12 cellular contexts compared by ENCODE assay signal in the genomic region with DNA sequence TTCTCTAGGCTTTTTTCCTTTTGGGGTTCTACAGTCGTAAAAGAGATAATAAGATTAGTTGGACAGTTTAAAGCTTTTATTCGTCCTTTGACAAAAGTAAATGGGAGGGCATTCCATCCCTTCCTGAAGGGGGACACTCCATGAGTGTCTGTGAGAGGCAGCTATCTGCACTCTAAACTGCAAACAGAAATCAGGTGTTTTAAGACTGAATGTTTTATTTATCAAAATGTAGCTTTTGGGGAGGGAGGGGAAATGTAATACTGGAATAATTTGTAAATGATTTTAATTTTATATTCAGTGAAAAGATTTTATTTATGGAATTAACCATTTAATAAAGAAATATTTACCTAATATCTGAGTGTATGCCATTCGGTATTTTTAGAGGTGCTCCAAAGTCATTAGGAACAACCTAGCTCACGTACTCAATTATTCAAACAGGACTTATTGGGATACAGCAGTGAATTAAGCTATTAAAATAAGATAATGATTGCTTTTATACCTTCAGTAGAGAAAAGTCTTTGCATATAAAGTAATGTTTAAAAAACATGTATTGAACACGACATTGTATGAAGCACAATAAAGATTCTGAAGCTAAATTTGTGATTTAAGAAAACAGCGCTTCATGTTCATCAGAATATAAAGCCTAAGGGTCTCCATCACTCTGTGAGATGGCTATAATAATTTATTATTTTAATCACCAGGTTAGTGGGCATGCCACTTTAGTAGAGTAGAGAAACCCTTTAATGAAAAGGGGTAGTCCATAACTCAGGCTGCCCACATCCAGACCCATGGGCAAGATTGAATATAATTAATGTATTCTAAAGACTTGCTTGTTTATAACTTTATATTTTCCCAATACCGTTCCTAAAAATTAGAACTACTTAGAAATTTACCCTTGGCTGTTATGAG. TPM values are rescaled to one million over a fixed set of nuclear protein-coding genes. Genes with fewer than 3 reads are reported as not detected.
A peak's percentile ranks its signal among the peaks of the same experiment; 100 is the strongest.
DNase-seq lines count a peak whose midpoint lies in the region; ATAC-seq and TF ChIP-seq lines count a peak whose summit lies in the region.
"Had no signal": no experiment of that assay in that cellular context is flagged by ENCODE, and none has a peak within 500 bp of the region (broad histone marks: within the 10 kb centered on the region; RNA-seq: fewer than 3 reads in every experiment).

No MANE protein-coding gene starts in this region.

- peak overlapping the region; percentile 42 to 99 for H3K9ac ChIP-seq in stomach smooth muscle (ENCODE audit: low read length in 2 of 2)

- no peaks in the 10 kb centered on the region for H3K27me3 ChIP-seq in stomach smooth muscle (ENCODE audit: control insufficient read depth in 1 of 2, insufficient read depth in 2 of 2, low read length in 2 of 2)

- peak overlapping the region; percentile 94 for H3K4me3 Mint-ChIP-seq in MCF 10A (ENCODE audit: unreplicated experiment)
- H3K4me3 Mint-ChIP-seq: activated naive CD8-positive, alpha-beta T cell had no signal

- H3K4me3 ChIP-seq in HFF-Myc (replicated peaks; ENCODE audit: low read depth, low read length) (peak overlapping the region; percentile 95), stomach smooth muscle (ENCODE audit: low read length in 2 of 2) (peak overlapping the region; percentile 93 to 98)

- peaks cover 64% of the 10 kb centered on the region for H3K36me3 Mint-ChIP-seq in MCF 10A (ENCODE audit: insufficient read depth, unreplicated experiment)

- POLR2A ChIA-PET in MCF 10A (lab: Yijun Ruan, JAX): interaction anchor here (0.7 to 3.2 kb wide), 12 partner anchors 8 to 308 kb away, joined by 3 to 30 read pairs (median 4); a partner anchor contains a TSS

- intact Hi-C loops in MCF 10A (cut with micrococcal nuclease): loop anchor here (1.0 to 5.0 kb wide), 4 partner anchors 24 to 185 kb away; no protein-coding TSS in a partner anchor

- peak overlapping the region; percentile 100 for H3K27ac ChIP-seq in stomach smooth muscle (ENCODE audit: low read length)

- peak overlapping the region; percentile 97 for H3K27ac Mint-ChIP-seq in MCF 10A (ENCODE audit: low read depth, unreplicated experiment)
- H3K27ac Mint-ChIP-seq: activated naive CD8-positive, alpha-beta T cell; naive B cell had no signal

- H3K36me3 ChIP-seq in stomach smooth muscle (ENCODE audit: control insufficient read depth in 2 of 2, insufficient read depth in 2 of 2, low read length in 2 of 2): peaks cover 6 to 8% of the 10 kb centered on the region in 2 donors

- TF ChIP-seq CTCF in HFF-Myc (IDR thresholded peaks at IDR 0.05; ENCODE audit: low read depth, low read length, missing control alignments) (no peak), MCF 10A (IDR thresholded peaks at IDR 0.05; ENCODE audit: unreplicated experiment) (no peak)

- ATAC-seq in GM18909 (IDR thresholded peaks at IDR 0.05; ENCODE audit: poor library complexity, unreplicated experiment) (no peak), GM18868 (IDR thresholded peaks at IDR 0.05; ENCODE audit: unreplicated experiment) (no peak)

- TSS peak; percentile 32 for BruUV-seq in MCF 10A (replicated peaks; lab: Mats Ljungman, UMichigan)

- CTCF ChIA-PET in MCF 10A (lab: Yijun Ruan, JAX): interaction anchor here (0.5 to 2.5 kb wide), 22 partner anchors 9 to 925 kb away, joined by 3 to 12 read pairs (median 4); a partner anchor contains a TSS

- no peaks in the 10 kb centered on the region for H3K9me3 ChIP-seq in stomach smooth muscle (ENCODE audit: control insufficient read depth in 2 of 2, low read length in 2 of 2)

- H3K4me1 ChIP-seq in stomach smooth muscle (ENCODE audit: control insufficient read depth, insufficient read depth, low read length): peaks cover 38% of the 10 kb centered on the region

- H3K27me3 Mint-ChIP-seq in MCF 10A (ENCODE audit: insufficient read depth, unreplicated experiment): no peaks in the 10 kb centered on the region

- H3K9me3 Mint-ChIP-seq in MCF 10A (ENCODE audit: unreplicated experiment): no peaks in the 10 kb centered on the region

- DNase-seq in HFF-Myc (ENCODE audit: extremely low read depth, low read depth): no peak
- no peak for DNase-seq in MCF 10A (ENCODE audit: unreplicated experiment)
- peak; percentile 77 for DNase-seq in kidney glomerular epithelial cell (lab: John Stamatoyannopoulos, UW)
- DNase-seq in GDM1 (lab: John Stamatoyannopoulos, UW): no peak
- DNase-seq in mesenteric fat pad (ENCODE audit: low spot score): no peak
- DNase-seq: activated CD4-positive, alpha-beta T cell treated with anti-CD3 and anti-CD28 coated beads for 4 hours; naive B cell; Right ventricle myocardium superior had no signal

- H3K4me1 Mint-ChIP-seq in MCF 10A (ENCODE audit: insufficient read depth, unreplicated experiment): peaks cover 42% of the 10 kb centered on the region

RNA-seq across cellular contexts. Expression of a gene that starts 3.0 kb away (rescaled TPM):
- 37.3 and 90.2 TPM in 2 replicates for total RNA-seq in MCF 10A (2022)
- 536 TPM for total RNA-seq in mesenteric fat pad
